ENCODE assay signal across 9 cellular contexts in the genomic region with DNA sequence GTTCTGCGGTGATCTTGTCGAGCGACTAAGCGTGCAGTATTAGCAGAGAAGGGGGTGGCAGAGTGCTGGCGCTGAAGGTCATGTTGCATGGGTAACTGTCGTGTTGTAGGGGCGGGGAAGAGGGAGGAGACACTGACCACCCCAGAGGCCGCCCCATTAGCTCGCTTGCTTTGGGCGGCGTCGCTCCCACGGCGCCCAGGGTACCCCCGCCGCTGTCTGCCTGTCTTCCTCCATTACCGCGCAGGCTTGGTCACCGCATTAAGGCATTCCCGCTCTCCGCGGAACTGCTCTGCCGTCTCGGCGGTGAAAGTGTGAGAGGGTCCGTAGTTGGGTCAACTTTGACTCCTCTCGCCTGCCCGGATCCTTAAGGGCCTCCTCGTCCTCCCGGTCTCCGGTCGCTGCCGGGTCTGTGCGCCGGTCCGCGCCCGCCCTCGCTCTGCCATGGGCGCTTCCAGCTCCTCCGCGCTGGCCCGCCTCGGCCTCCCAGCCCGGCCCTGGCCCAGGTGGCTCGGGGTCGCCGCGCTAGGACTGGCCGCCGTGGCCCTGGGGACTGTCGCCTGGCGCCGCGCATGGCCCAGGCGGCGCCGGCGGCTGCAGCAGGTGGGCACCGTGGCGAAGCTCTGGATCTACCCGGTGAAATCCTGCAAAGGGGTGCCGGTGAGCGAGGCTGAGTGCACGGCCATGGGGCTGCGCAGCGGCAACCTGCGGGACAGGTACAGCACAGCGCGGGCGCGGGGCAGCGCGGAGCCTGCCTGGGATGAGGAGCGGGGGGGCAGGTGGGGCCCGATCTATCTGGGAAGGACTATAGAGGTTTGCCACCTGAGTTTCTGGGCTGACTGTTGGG. TPM values are rescaled to one million over a fixed set of nuclear protein-coding genes. Genes with fewer than 3 reads are reported as not detected.
A peak's percentile ranks its signal among the peaks of the same experiment; 100 is the strongest.
DNase-seq lines count a peak whose midpoint lies in the region; ATAC-seq, FAIRE-seq and TF ChIP-seq lines count a peak whose summit lies in the region.
"Had no signal": no experiment of that assay in that cellular context is flagged by ENCODE, and none has a peak within 500 bp of the region (broad histone marks: within the 10 kb centered on the region; RNA-seq: fewer than 3 reads in every experiment).

TSS of gene MTARC2 (plus strand) at position 232 of the 844 bp plus-strand sequence. CDS start at position 442, 210 bp downstream.

- no peak for TF ChIP-seq CTCF in A549 (IDR thresholded peaks at IDR 0.05)
- no peak for TF ChIP-seq CTCF in GM12865 (IDR thresholded peaks at IDR 0.05; ENCODE audit: insufficient read depth, low read depth, low read length, missing control alignments)
- no peak for TF ChIP-seq CTCF in neural progenitor cell (IDR thresholded peaks at IDR 0.05)

- H3K36me3 Mint-ChIP-seq in activated naive CD8-positive, alpha-beta T cell treated with anti-CD3 and anti-CD28 coated beads, Interleukin-2, amount 50 U/mL, for 24 hours (ENCODE audit: low read depth) = no peaks in the 10 kb centered on the region
- H3K36me3 Mint-ChIP-seq in neural progenitor cell = no peaks in the 10 kb centered on the region

- H3K79me2 ChIP-seq in neural progenitor cell (ENCODE audit: low read depth) = no peaks in the 10 kb centered on the region

- TF ChIP-seq POLR2A in A549 (IDR thresholded peaks at IDR 0.05; ENCODE audit: low read length) = peak; percentile 95

- H3K27me3 ChIP-seq in neural progenitor cell = peaks cover 71% of the 10 kb centered on the region

- peak within 1 kb of the TSS; percentile 89 for H2AFZ ChIP-seq in neural progenitor cell (replicated peaks)

- H3K9ac ChIP-seq in neural progenitor cell = no peak within 1 kb of the TSS
- H3K9ac ChIP-seq: KMS-11 had no signal

- peak within 1 kb of the TSS; percentile 88 to 92 for H3K27ac ChIP-seq in A549
- no peak within 1 kb of the TSS for H3K27ac ChIP-seq in neural progenitor cell
- H3K27ac ChIP-seq: KMS-11 had no signal

- H3K9me3 Mint-ChIP-seq in activated naive CD8-positive, alpha-beta T cell treated with anti-CD3 and anti-CD28 coated beads, Interleukin-2, amount 50 U/mL, for 24 hours = no peaks in the 10 kb centered on the region
- no peaks in the 10 kb centered on the region for H3K9me3 Mint-ChIP-seq in neural progenitor cell

- intact Hi-C loops in head of caudate nucleus (cut with DNase I) = no loop called here

- no peaks in the 10 kb centered on the region for H3K4me1 Mint-ChIP-seq in activated naive CD8-positive, alpha-beta T cell treated with anti-CD3 and anti-CD28 coated beads, Interleukin-2, amount 50 U/mL, for 24 hours
- peaks cover 38% of the 10 kb centered on the region for H3K4me1 Mint-ChIP-seq in neural progenitor cell

- no peak within 1 kb of the TSS for H3K27ac Mint-ChIP-seq in activated naive CD8-positive, alpha-beta T cell treated with anti-CD3 and anti-CD28 coated beads, Interleukin-2, amount 50 U/mL, for 24 hours
- H3K27ac Mint-ChIP-seq in neural progenitor cell = peak within 1 kb of the TSS; percentile 24

- ATAC-seq in A549 (peak; percentile 97 to 98), HG02678 (IDR thresholded peaks at IDR 0.05; ENCODE audit: unreplicated experiment) (peak; percentile 95), HG02870 (IDR thresholded peaks at IDR 0.05; ENCODE audit: unreplicated experiment) (no peak)
- ATAC-seq in activated naive CD8-positive, alpha-beta T cell treated with anti-CD3 and anti-CD28 coated beads, Interleukin-2, amount 50 U/mL, for 24 hours = peak; percentile 61

- TF ChIP-seq EP300 in A549 (IDR thresholded peaks at IDR 0.05) = no peak

- POLR2A ChIA-PET in A549 (lab: Yijun Ruan, JAX) = interaction anchor here (0.6 to 2.9 kb wide), 5 partner anchors 9 to 476 kb away, joined by 3 to 35 read pairs (median 4); partner anchors contain the start of gene RAB3GAP2

- CTCF ChIA-PET in A549 (lab: Yijun Ruan, JAX) = interaction anchor here (0.9 to 7.6 kb wide), 13 partner anchors 8 to 561 kb away, joined by 3 to 48 read pairs (median 4); no protein-coding TSS in a partner anchor

- H3K4me3 Mint-ChIP-seq in activated naive CD8-positive, alpha-beta T cell treated with anti-CD3 and anti-CD28 coated beads, Interleukin-2, amount 50 U/mL, for 24 hours = peak within 1 kb of the TSS; percentile 42
- peak within 1 kb of the TSS; percentile 91 for H3K4me3 Mint-ChIP-seq in neural progenitor cell

- FAIRE-seq in A549 (lab: Jason Lieb, UNC) = no peak

- H3K36me3 ChIP-seq in neural progenitor cell = no peaks in the 10 kb centered on the region

- H3K4me2 ChIP-seq in A549 = peak within 1 kb of the TSS; percentile 97
- peak within 1 kb of the TSS; percentile 95 for H3K4me2 ChIP-seq in neural progenitor cell
- H3K4me2 ChIP-seq: KMS-11 had no signal

- H3K4me3 ChIP-seq in A549 (peak within 1 kb of the TSS; percentile 86), GM12865 (ENCODE audit: low read depth, low read length) (peak within 1 kb of the TSS; percentile 70), neural progenitor cell (peak within 1 kb of the TSS; percentile 55)

- no peaks in the 10 kb centered on the region for H4K20me1 ChIP-seq in neural progenitor cell (ENCODE audit: low read depth)

- H3K9me3 ChIP-seq in A549 (no peaks in the 10 kb centered on the region), neural progenitor cell (ENCODE audit: low read depth) (no peaks in the 10 kb centered on the region)

- no peaks in the 10 kb centered on the region for H3F3A ChIP-seq in neural progenitor cell (ENCODE audit: low read depth)

- peaks cover 56% of the 10 kb centered on the region for H3K27me3 Mint-ChIP-seq in activated naive CD8-positive, alpha-beta T cell treated with anti-CD3 and anti-CD28 coated beads, Interleukin-2, amount 50 U/mL, for 24 hours
- peaks cover 13% of the 10 kb centered on the region for H3K27me3 Mint-ChIP-seq in neural progenitor cell (ENCODE audit: insufficient read depth, low read depth)

- WGBS in A549 (ENCODE audit: missing lambda C conversion rate) = under 1% methylated on average over 22 of the region's 76 CpGs

- H3K4me1 ChIP-seq in A549 (peaks cover 22% of the 10 kb centered on the region; the same call in 2 of the 3 replicates), neural progenitor cell (peaks cover 8% of the 10 kb centered on the region)

- DNase-seq in A549 (ENCODE audit: low read depth in 1 of 2, low spot score in 1 of 2) = peak; percentile 75 to 82
- peak; percentile 76 for DNase-seq in GM12865 (ENCODE audit: low read depth)
- peak; percentile 14 to 53 for DNase-seq in NCI-H1930 (lab: John Stamatoyannopoulos, UW)
- DNase-seq in activated naive CD8-positive, alpha-beta T cell treated with anti-CD3 and anti-CD28 coated beads, Interleukin-2, amount 50 U/mL, for 24 hours = peak; percentile 8
- peak; percentile 14 to 74 (median 52) for DNase-seq in head of caudate nucleus
- DNase-seq in neural progenitor cell (ENCODE audit: low spot score) = peak; percentile 70

- TF ChIP-seq RAD21 in A549 (conservative IDR thresholded peaks at IDR 0.05 in 1 of 2, IDR thresholded peaks at IDR 0.05 in 1 of 2) = 0 out of 5 replicates have a peak, but pooled peaks of 1 of the 2 experiments have one; percentile 12

TF ChIP-seq in A549, 52 proteins besides CTCF, POLR2A, EP300 and RAD21:
- TF ChIP-seq PHF8 (IDR thresholded peaks at IDR 0.05; ENCODE audit: borderline replicate concordance, low read depth) (peak; percentile 52; the same call in 1 of the 2 replicates), JUN (IDR thresholded peaks at IDR 0.05) (peak in 1 of 2 experiments; percentile 75; a peak in 3 of 5 replicates), TP53 (CRISPR knock-in tag; IDR thresholded peaks at IDR 0.05) (no peak)
- TF ChIP-seq, protein P1, sequence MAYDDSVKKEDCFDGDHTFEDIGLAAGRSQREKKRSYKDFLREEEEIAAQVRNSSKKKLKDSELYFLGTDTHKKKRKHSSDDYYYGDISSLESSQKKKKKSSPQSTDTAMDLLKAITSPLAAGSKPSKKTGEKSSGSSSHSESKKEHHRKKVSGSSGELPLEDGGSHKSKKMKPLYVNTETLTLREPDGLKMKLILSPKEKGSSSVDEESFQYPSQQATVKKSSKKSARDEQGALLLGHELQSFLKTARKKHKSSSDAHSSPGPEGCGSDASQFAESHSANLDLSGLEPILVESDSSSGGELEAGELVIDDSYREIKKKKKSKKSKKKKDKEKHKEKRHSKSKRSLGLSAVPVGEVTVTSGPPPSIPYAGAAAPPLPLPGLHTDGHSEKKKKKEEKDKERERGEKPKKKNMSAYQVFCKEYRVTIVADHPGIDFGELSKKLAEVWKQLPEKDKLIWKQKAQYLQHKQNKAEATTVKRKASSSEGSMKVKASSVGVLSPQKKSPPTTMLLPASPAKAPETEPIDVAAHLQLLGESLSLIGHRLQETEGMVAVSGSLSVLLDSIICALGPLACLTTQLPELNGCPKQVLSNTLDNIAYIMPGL (CRISPR knock-in tag; IDR thresholded peaks at IDR 0.05; ENCODE audit: borderline replicate concordance) = no peak
- TF ChIP-seq, protein P2, sequence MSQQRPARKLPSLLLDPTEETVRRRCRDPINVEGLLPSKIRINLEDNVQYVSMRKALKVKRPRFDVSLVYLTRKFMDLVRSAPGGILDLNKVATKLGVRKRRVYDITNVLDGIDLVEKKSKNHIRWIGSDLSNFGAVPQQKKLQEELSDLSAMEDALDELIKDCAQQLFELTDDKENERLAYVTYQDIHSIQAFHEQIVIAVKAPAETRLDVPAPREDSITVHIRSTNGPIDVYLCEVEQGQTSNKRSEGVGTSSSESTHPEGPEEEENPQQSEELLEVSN (IDR thresholded peaks at IDR 0.05; ENCODE audit: borderline replicate concordance, low read depth) = peak; percentile 63; the same call in 1 of the 2 replicates
- TF ChIP-seq, protein P3, sequence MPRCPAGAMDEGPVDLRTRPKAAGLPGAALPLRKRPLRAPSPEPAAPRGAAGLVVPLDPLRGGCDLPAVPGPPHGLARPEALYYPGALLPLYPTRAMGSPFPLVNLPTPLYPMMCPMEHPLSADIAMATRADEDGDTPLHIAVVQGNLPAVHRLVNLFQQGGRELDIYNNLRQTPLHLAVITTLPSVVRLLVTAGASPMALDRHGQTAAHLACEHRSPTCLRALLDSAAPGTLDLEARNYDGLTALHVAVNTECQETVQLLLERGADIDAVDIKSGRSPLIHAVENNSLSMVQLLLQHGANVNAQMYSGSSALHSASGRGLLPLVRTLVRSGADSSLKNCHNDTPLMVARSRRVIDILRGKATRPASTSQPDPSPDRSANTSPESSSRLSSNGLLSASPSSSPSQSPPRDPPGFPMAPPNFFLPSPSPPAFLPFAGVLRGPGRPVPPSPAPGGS (IDR thresholded peaks at IDR 0.05) = peak; percentile 67; the same call in 1 of the 3 replicates

RNA-seq across cellular contexts. Expression of gene MTARC2, which starts in this region (rescaled TPM):
- polyA plus RNA-seq in A549 (2011; rRNA removed) (17.7 and 18.4 TPM in 2 replicates), A549 (2017; fragmentation: RNase III; extraction: RNeasy Plus Mini Kit Qiagen cat#74134 plus additional on column Dnase treatment) (11.1 to 14.6 TPM (median 13.5 TPM) in 3 replicates)
- 7.8 and 10.6 TPM in 2 replicates for polyA plus RNA-seq in A549 (2012; cell fraction: cytosol; rRNA removed)
- polyA plus RNA-seq in A549 (2012; cell fraction: nucleus; rRNA removed) = 18.3 and 23.4 TPM in 2 replicates
- polyA minus RNA-seq in A549 (2011; rRNA and poly(A)+ RNA removed) = 4.2 and 7.9 TPM in 2 replicates
- not detected in 2 replicates for total RNA-seq in neural progenitor cell (ENCODE audit: low replicate concordance)

Comparison
In these comparisons a context has a peak if more than half of its experiments do, and no peak if none do; other contexts are left out.
1. Peak in DNase-seq, H3K4me3 ChIP-seq and H3K4me2 ChIP-seq in neural progenitor cell; RNA of the gene not detected or under 1 TPM.
2. DNase-seq: peak in every context shown above with its lines; median percentile 78 in A549; 76 in GM12865; 70 in neural progenitor cell; 52 in head of caudate nucleus; 34 in NCI-H1930; 8 in activated naive CD8-positive, alpha-beta T cell treated with anti-CD3 and anti-CD28 coated beads, Interleukin-2, amount 50 U/mL, for 24 hours.